Comparison of ENCODE assay signal across 8 cellular contexts in the genomic region with DNA sequence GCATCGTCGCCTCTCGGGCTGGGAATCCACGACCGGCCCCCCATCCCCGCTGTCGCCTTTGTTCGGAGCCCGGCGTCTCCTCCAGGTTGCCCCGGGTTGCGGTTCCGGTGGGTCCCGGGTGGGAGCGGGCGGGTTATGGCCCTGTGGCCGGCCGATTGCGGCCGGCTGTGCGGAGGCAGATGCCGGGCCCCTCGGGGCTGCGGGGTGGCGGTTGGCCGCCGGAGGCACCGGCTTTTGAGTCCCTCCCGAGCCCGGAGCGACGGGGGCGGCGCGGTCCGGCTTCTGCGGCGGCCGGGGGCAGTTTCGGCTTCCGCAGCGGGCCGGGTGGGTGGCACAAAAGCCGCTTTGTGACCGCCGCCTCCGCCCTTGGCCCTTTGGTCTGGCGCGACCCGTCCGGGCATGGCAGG. TPM values are rescaled to one million over a fixed set of nuclear protein-coding genes. Genes with fewer than 3 reads are reported as not detected.
DNase-seq lines count a peak whose midpoint lies in the region; ATAC-seq and TF ChIP-seq lines count a peak whose summit lies in the region.

No MANE protein-coding gene starts in this region.

- peaks cover 22% of the 10 kb centered on the region for H3K36me3 Mint-ChIP-seq in activated naive CD4-positive, alpha-beta T cell treated with anti-CD3 and anti-CD28 coated beads, Interleukin-2, amount 10 ng/mL, durations not matched to agents 7 days and 5 days
- H3K36me3 Mint-ChIP-seq in IgD-negative memory B cell (peaks cover 10% of the 10 kb centered on the region), memory B cell (peaks cover 2% of the 10 kb centered on the region)

- intact Hi-C loops in uterus (cut with DNase I; ENCODE audit: low total_unique reads): no loop called here

- H3K27me3 Mint-ChIP-seq in activated naive CD4-positive, alpha-beta T cell treated with anti-CD3 and anti-CD28 coated beads, Interleukin-2, amount 10 ng/mL, durations not matched to agents 7 days and 5 days: peaks cover 4% of the 10 kb centered on the region
- H3K27me3 Mint-ChIP-seq in IgD-negative memory B cell (no peaks in the 10 kb centered on the region), memory B cell (no peaks in the 10 kb centered on the region)

- H3K9me3 Mint-ChIP-seq in activated naive CD4-positive, alpha-beta T cell treated with anti-CD3 and anti-CD28 coated beads, Interleukin-2, amount 10 ng/mL, durations not matched to agents 7 days and 5 days: no peaks in the 10 kb centered on the region
- H3K9me3 Mint-ChIP-seq in IgD-negative memory B cell (no peaks in the 10 kb centered on the region), memory B cell (no peaks in the 10 kb centered on the region)

- H3K27ac Mint-ChIP-seq in activated naive CD4-positive, alpha-beta T cell treated with anti-CD3 and anti-CD28 coated beads, Interleukin-2, amount 10 ng/mL, durations not matched to agents 7 days and 5 days: peak overlapping the region; percentile 95
- peak overlapping the region; percentile 99 for H3K27ac Mint-ChIP-seq in IgD-negative memory B cell
- H3K27ac Mint-ChIP-seq in memory B cell: peak overlapping the region; percentile 96

- TF ChIP-seq CTCF in choroid plexus epithelial cell (conservative IDR thresholded peaks at IDR 0.05; ENCODE audit: low read depth, low read length) (no peak), uterus (IDR thresholded peaks at IDR 0.05) (no peak)

- no peak for TF ChIP-seq POLR2A in uterus (IDR thresholded peaks at IDR 0.05)

- H3K27me3 ChIP-seq in uterus: no peaks in the 10 kb centered on the region

- peak overlapping the region; percentile 85 for H3K4me3 Mint-ChIP-seq in activated naive CD4-positive, alpha-beta T cell treated with anti-CD3 and anti-CD28 coated beads, Interleukin-2, amount 10 ng/mL, durations not matched to agents 7 days and 5 days
- H3K4me3 Mint-ChIP-seq in IgD-negative memory B cell (peak overlapping the region; percentile 93 to 96 (median 94)), memory B cell (peak overlapping the region; percentile 89)

- peaks cover 38% of the 10 kb centered on the region for H3K4me1 Mint-ChIP-seq in activated naive CD4-positive, alpha-beta T cell treated with anti-CD3 and anti-CD28 coated beads, Interleukin-2, amount 10 ng/mL, durations not matched to agents 7 days and 5 days
- H3K4me1 Mint-ChIP-seq in IgD-negative memory B cell (peaks cover 17 to 24% (median 21%) of the 10 kb centered on the region in 3 donors), memory B cell (peaks cover 12% of the 10 kb centered on the region)

- ATAC-seq in memory B cell (ENCODE audit: low read depth) (peak; percentile 1), HG03097 (IDR thresholded peaks at IDR 0.05; ENCODE audit: low FRiP score, unreplicated experiment) (no peak)

- H3K9me3 ChIP-seq in uterus: no peaks in the 10 kb centered on the region

- CTCF ChIA-PET in activated naive CD4-positive, alpha-beta T cell treated with anti-CD3 and anti-CD28 coated beads, Interleukin-2, amount 10 ng/mL, durations not matched to agents 7 days and 5 days (lab: Charles Lee): interaction anchor here (1.3 kb wide), 1 partner anchor 192 kb away, joined by 3 read pairs; no protein-coding TSS in a partner anchor

- H3K4me3 ChIP-seq in choroid plexus epithelial cell (ENCODE audit: low read depth, low read length): peak overlapping the region; percentile 75
- H3K4me3 ChIP-seq in uterus: peak overlapping the region; percentile 67 to 76

- no peaks in the 10 kb centered on the region for H3K4me1 ChIP-seq in uterus

- DNase-seq in activated naive CD4-positive, alpha-beta T cell treated with anti-CD3 and anti-CD28 coated beads, Interleukin-2, amount 10 ng/mL, durations not matched to agents 7 days and 5 days: no peak
- DNase-seq in activated naive CD4-positive, alpha-beta T cell treated with anti-CD3 and anti-CD28 coated beads, Interleukin-2, amount 50 U/mL, for 16 hours: no peak
- no peak for DNase-seq in choroid plexus epithelial cell (ENCODE audit: low read depth)
- DNase-seq in memory B cell (ENCODE audit: low spot score in 2 of 2): no peak
- DNase-seq in uterus: no peak
- DNase-seq in amniotic stem cell (lab: John Stamatoyannopoulos, UW): no peak

- H3K27ac ChIP-seq in uterus: peak overlapping the region; percentile 96

- no peaks in the 10 kb centered on the region for H3K36me3 ChIP-seq in uterus

RNA-seq across cellular contexts. Expression of a gene that starts 0.5 kb away (rescaled TPM):
- polyA plus RNA-seq in IgD-negative memory B cell: 69.5 TPM
- total RNA-seq in uterus: 10 to 100 TPM; 19.0 to 35.3 (median 25.8) TPM
